Comparison of ENCODE assay signal across 1 cellular context in the genomic region with DNA sequence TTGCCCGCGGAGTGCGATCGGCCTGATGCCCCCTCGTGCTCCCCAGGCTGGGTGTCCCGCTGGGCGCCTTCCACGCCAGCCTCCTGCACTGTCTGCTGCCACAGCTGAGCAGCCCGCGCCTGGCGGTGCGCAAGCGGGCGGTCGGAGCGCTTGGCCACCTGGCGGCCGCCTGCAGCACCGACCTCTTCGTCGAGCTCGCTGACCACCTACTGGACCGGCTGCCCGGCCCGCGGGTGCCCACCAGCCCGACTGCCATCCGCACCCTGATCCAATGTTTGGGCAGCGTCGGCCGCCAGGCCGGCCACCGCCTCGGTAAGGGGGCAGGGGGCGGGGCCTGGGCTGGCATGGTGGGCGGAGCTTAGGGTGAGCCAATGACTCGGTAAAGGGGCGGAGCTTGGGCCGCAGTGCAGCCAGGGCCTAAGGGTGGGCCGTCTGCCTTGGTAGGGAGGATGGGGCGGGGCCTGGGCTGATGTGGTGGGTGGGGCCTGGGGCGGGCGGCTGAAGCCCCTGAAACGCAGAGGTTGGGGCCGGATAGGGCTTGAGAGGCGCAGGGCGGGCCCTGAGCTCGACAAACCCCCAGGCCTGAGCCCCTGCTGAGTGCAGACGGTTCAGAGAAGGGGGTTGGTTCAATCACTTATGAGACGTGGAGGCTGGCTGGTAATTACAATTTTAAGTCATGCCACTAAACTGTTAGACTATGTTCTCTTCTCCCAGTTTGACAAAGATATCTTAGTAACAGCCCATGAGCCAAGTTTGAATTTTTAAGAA.
A peak's percentile ranks its signal among the peaks of the same experiment; 100 is the strongest.
TF ChIP-seq lines count a peak whose summit lies in the region.

No MANE protein-coding gene starts in this region.

TF ChIP-seq in HepG2, 621 proteins besides CTCF, POLR2A, EP300 and RAD21 (continued from another document and continues in another):
- TF ChIP-seq DRAP1 (CRISPR knock-in tag; IDR thresholded peaks at IDR 0.05) (peak; percentile 64), MEF2D (CRISPR knock-in tag; IDR thresholded peaks at IDR 0.05) (no peak), ZNF780A (CRISPR knock-in tag; IDR thresholded peaks at IDR 0.05) (no peak), ZMYM4 (CRISPR knock-in tag; IDR thresholded peaks at IDR 0.05) (peak; percentile 62), SMARCE1 (IDR thresholded peaks at IDR 0.05; ENCODE audit: borderline replicate concordance) (no peak), MAFK (conservative IDR thresholded peaks at IDR 0.05 in 1 of 2, IDR thresholded peaks at IDR 0.05 in 1 of 2; ENCODE audit: low read length in 2 of 2) (no peak), SPEN (CRISPR knock-in tag; IDR thresholded peaks at IDR 0.05; ENCODE audit: low read depth) (peak; percentile 35; the same call in 1 of the 2 replicates), NFE2 (CRISPR knock-in tag; IDR thresholded peaks at IDR 0.05) (no peak), NFAT5 (CRISPR knock-in tag; IDR thresholded peaks at IDR 0.05) (no peak; the same call in 1 of the 2 replicates), ZNF333 (CRISPR knock-in tag; IDR thresholded peaks at IDR 0.05; ENCODE audit: borderline replicate concordance) (no peak), ZNF275 (CRISPR knock-in tag; IDR thresholded peaks at IDR 0.05; ENCODE audit: borderline replicate concordance) (no peak), ZSCAN20 (CRISPR knock-in tag; IDR thresholded peaks at IDR 0.05; ENCODE audit: borderline replicate concordance) (no peak), ESRRA (CRISPR knock-in tag; IDR thresholded peaks at IDR 0.05; ENCODE audit: low read depth) (no peak), CSRNP2 (CRISPR knock-in tag; conservative IDR thresholded peaks at IDR 0.05; ENCODE audit: low read depth) (no peak), ZNF724P (CRISPR knock-in tag; IDR thresholded peaks at IDR 0.05; ENCODE audit: borderline replicate concordance) (no peak), ZMYM3 (CRISPR knock-in tag; IDR thresholded peaks at IDR 0.05) (no peak), ZNF816 (CRISPR knock-in tag; IDR thresholded peaks at IDR 0.05; ENCODE audit: borderline replicate concordance) (no peak)
- TF ChIP-seq, protein P1, sequence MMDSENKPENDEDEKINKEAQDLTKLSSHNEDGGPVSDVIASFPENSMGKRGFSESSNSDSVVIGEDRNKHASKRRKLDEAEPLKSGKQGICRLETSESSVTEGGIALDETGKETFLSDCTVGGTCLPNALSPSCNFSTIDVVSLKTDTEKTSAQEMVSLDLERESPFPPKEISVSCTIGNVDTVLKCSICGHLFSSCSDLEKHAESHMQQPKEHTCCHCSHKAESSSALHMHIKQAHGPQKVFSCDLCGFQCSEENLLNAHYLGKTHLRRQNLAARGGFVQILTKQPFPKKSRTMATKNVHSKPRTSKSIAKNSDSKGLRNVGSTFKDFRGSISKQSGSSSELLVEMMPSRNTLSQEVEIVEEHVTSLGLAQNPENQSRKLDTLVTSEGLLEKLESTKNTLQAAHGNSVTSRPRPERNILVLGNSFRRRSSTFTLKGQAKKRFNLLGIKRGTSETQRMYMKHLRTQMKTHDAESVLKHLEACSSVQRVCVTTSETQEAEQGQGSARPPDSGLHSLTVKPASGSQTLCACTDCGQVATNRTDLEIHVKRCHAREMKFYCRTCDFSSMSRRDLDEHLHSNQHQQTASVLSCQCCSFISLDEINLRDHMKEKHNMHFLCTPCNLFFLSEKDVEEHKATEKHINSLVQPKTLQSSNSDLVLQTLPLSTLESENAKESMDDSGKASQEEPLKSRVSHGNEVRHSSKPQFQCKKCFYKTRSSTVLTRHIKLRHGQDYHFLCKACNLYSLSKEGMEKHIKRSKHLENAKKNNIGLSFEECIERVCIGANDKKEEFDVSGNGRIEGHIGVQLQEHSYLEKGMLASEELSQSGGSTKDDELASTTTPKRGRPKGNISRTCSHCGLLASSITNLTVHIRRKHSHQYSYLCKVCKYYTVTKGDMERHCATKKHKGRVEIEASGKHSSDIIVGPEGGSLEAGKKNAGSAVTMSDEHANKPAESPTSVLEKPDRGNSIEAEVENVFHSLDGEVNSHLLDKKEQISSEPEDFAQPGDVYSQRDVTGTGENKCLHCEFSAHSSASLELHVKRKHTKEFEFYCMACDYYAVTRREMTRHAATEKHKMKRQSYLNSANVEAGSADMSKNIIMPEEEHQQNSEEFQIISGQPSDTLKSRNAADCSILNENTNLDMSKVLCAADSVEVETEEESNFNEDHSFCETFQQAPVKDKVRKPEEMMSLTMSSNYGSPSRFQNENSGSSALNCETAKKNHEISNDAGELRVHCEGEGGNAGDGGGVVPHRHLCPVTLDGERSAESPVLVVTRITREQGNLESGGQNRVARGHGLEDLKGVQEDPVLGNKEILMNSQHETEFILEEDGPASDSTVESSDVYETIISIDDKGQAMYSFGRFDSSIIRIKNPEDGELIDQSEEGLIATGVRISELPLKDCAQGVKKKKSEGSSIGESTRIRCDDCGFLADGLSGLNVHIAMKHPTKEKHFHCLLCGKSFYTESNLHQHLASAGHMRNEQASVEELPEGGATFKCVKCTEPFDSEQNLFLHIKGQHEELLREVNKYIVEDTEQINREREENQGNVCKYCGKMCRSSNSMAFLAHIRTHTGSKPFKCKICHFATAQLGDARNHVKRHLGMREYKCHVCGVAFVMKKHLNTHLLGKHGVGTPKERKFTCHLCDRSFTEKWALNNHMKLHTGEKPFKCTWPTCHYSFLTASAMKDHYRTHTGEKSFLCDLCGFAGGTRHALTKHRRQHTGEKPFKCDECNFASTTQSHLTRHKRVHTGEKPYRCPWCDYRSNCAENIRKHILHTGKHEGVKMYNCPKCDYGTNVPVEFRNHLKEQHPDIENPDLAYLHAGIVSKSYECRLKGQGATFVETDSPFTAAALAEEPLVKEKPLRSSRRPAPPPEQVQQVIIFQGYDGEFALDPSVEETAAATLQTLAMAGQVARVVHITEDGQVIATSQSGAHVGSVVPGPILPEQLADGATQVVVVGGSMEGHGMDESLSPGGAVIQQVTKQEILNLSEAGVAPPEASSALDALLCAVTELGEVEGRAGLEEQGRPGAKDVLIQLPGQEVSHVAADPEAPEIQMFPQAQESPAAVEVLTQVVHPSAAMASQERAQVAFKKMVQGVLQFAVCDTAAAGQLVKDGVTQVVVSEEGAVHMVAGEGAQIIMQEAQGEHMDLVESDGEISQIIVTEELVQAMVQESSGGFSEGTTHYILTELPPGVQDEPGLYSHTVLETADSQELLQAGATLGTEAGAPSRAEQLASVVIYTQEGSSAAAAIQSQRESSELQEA (CRISPR knock-in tag; IDR thresholded peaks at IDR 0.05; ENCODE audit: not compliant biosample characterization) = no peak
- TF ChIP-seq, protein P2, sequence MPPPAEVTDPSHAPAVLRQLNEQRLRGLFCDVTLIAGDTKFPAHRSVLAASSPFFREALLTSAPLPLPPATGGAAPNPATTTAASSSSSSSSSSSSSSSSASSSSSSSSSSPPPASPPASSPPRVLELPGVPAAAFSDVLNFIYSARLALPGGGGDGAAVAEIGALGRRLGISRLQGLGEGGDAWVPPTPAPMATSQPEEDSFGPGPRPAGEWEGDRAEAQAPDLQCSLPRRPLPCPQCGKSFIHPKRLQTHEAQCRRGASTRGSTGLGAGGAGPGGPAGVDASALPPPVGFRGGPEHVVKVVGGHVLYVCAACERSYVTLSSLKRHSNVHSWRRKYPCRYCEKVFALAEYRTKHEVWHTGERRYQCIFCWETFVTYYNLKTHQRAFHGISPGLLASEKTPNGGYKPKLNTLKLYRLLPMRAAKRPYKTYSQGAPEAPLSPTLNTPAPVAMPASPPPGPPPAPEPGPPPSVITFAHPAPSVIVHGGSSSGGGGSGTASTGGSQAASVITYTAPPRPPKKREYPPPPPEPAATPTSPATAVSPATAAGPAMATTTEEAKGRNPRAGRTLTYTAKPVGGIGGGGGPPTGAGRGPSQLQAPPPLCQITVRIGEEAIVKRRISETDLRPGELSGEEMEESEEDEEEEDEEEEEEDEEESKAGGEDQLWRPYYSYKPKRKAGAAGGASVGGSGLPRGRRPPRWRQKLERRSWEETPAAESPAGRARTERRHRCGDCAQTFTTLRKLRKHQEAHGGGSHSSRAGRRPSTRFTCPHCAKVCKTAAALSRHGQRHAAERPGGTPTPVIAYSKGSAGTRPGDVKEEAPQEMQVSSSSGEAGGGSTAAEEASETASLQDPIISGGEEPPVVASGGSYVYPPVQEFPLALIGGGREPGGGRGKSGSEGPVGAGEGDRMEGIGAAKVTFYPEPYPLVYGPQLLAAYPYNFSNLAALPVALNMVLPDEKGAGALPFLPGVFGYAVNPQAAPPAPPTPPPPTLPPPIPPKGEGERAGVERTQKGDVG (CRISPR knock-in tag; IDR thresholded peaks at IDR 0.05; ENCODE audit: borderline replicate concordance) = 0 out of 2 replicates have a peak, but pooled peaks have one; percentile 60
- TF ChIP-seq, protein P3, sequence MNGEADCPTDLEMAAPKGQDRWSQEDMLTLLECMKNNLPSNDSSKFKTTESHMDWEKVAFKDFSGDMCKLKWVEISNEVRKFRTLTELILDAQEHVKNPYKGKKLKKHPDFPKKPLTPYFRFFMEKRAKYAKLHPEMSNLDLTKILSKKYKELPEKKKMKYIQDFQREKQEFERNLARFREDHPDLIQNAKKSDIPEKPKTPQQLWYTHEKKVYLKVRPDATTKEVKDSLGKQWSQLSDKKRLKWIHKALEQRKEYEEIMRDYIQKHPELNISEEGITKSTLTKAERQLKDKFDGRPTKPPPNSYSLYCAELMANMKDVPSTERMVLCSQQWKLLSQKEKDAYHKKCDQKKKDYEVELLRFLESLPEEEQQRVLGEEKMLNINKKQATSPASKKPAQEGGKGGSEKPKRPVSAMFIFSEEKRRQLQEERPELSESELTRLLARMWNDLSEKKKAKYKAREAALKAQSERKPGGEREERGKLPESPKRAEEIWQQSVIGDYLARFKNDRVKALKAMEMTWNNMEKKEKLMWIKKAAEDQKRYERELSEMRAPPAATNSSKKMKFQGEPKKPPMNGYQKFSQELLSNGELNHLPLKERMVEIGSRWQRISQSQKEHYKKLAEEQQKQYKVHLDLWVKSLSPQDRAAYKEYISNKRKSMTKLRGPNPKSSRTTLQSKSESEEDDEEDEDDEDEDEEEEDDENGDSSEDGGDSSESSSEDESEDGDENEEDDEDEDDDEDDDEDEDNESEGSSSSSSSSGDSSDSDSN (CRISPR knock-in tag; IDR thresholded peaks at IDR 0.05) = peak; percentile 69; the same call in 1 of the 2 replicates
- TF ChIP-seq, protein P4, sequence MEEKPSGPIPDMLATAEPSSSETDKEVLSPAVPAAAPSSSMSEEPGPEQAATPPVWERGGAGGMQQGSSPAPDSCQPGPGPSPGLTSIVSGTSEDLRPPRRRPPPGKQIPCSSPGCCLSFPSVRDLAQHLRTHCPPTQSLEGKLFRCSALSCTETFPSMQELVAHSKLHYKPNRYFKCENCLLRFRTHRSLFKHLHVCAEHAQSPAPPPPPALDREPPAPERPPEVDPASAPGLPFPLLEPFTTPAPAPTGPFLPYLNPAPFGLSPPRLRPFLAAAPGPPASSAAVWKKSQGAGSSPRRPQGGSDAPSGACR (CRISPR knock-in tag; IDR thresholded peaks at IDR 0.05) = no peak
